8 cellular contexts compared by ENCODE assay signal in the genomic region with DNA sequence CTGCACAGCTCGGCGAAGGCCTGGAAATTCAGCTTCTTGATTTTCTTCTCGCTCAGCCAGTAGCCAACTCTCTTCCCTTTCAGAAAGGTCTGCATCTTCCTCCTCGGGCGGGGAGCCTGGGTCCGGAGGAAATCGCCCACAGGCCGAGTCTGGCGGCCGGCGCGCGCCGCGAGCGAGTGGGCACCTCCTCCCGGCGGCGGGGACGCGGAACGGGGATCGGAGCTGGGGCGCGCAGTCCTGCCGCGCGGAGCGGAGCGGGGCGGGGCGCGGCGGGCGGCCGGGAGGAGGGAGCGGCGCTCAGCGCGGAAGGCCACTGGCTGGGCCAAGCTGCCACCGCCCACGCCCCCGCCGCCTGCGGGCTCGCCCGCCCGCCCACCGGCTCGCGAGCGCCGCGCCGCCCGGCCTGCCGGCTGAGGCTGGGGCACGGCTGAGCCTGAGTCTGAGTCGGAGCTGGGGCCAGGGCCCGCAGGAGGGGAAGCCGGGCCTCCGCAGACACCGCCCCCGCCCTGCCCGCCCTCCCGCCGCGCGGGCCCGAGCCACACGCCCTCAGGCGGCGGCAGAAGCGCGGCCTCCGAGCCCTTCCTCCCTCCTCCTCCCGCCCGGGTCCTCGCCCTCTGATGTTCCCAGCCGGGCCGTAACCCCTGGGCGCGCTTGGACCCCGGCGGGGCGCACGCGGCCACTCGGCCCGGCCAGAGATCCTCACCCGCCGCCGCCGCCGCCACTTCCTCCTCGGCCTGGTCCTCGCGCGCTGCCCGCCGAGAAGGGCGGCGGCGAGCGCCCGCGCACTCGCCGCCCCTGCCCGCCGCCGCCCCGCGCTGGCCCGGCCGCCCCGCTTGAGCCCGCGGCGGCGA. TPM values are rescaled to one million over a fixed set of nuclear protein-coding genes. Genes with fewer than 3 reads are reported as not detected.
DNase-seq lines count a peak whose midpoint lies in the region; ATAC-seq and TF ChIP-seq lines count a peak whose summit lies in the region.

No MANE protein-coding gene starts in this region.

- no peak for TF ChIP-seq CTCF in AG04450 (IDR thresholded peaks at IDR 0.05; ENCODE audit: low read depth, low read length)

- CTCF ChIA-PET in AG04450 (lab: Charles Lee) = interaction anchor here (0.6 to 5.1 kb wide), 9 partner anchors 14 to 431 kb away, joined by 3 to 84 read pairs (median 37); no protein-coding TSS in a partner anchor

- no peaks in the 10 kb centered on the region for H3K27me3 ChIP-seq in AG04450 (ENCODE audit: control insufficient read depth, insufficient read depth, low read length)

- peak overlapping the region; percentile 74 for H3K4me3 ChIP-seq in AG04450 (ENCODE audit: low read depth, low read length)

- DNase-seq in AG04450 (ENCODE audit: low read depth, low spot score) (no peak), NCI-H2227 treated with DMSO at 0.1 percent for 48 hours (lab: John Stamatoyannopoulos, UW) (peak; percentile 90), cerebellar cortex (ENCODE audit: low spot score) (peak; percentile 71), kidney tubule cell (ENCODE audit: low spot score) (peak; percentile 93)
- peak; percentile 65 to 66 for DNase-seq in stimulated activated CD4-positive, alpha-beta T cell treated with anti-CD3 and anti-CD28 coated beads, Interleukin-1b, Interleukin-23, amount 100 ng/mL, for 1 hour (ENCODE audit: low read depth in 2 of 2)

- peak; percentile 55 for ATAC-seq in GM18873 (IDR thresholded peaks at IDR 0.05; ENCODE audit: low FRiP score, unreplicated experiment)
- peak; percentile 80 for ATAC-seq in HG03108 (IDR thresholded peaks at IDR 0.05; ENCODE audit: unreplicated experiment)
- ATAC-seq in activated CD4-positive, CD25-positive, alpha-beta regulatory T cell treated with anti-CD3 and anti-CD28 coated beads, Interleukin-2, amount 50 U/mL, for 24 hours = peak; percentile 82 to 83

- no peak overlapping the region for H3K27ac ChIP-seq in AG04450 (ENCODE audit: low read depth, low read length)

- H3K9me3 ChIP-seq in AG04450 (ENCODE audit: control insufficient read depth, insufficient read depth, low read length) = no peaks in the 10 kb centered on the region

- POLR2A ChIA-PET in AG04450 (lab: Yijun Ruan, JAX) = interaction anchor here (0.6 to 1.2 kb wide), 3 partner anchors 10 to 70 kb away, joined by 3 to 5 read pairs (median 4); a partner anchor contains a TSS

RNA-seq across cellular contexts. Expression of a gene that starts 0.4 kb away (rescaled TPM):
- polyA plus RNA-seq in AG04450 (2011; rRNA removed) = 13.6 and 19.4 TPM in 2 replicates
- polyA minus RNA-seq in AG04450 (2011; rRNA and poly(A)+ RNA removed) = 53.6 and 79.8 TPM in 2 replicates
